8 cellular contexts compared by ENCODE assay signal in genomic region chr16:11667824-11668589, GRCh38. TPM values are rescaled to one million over a fixed set of nuclear protein-coding genes. Genes with fewer than 3 reads are reported as not detected.
DNase-seq lines count a peak whose midpoint lies in the region; ATAC-seq and TF ChIP-seq lines count a peak whose summit lies in the region.

SNN (plus strand) TSS chr16:11668455; CDS start chr16:11676060, 7,605 bp downstream.

- peak; percentile 41 for DNase-seq in DMS114 treated with DMSO at 0.1 percent for 48 hours (lab: John Stamatoyannopoulos, UW; ENCODE audit: unreplicated experiment)
- peak; percentile 13 to 36 for DNase-seq in Kasumi-1 (lab: John Stamatoyannopoulos, UW)
- DNase-seq in activated naive CD4-positive, alpha-beta T cell treated with anti-CD3 and anti-CD28 coated beads, Interleukin-2, amount 50 U/mL, for 16 hours = peak; percentile 89
- DNase-seq in glomerular endothelial cell (ENCODE audit: extremely low read depth, low read depth, low spot score) = no peak
- DNase-seq in omental fat pad (ENCODE audit: low spot score) = no peak
- peak; percentile 85 for DNase-seq in superior temporal gyrus (ENCODE audit: extremely low spot score)

- TF ChIP-seq CTCF in omental fat pad (IDR thresholded peaks at IDR 0.05) = no peak

- peak; percentile 50 for ATAC-seq in GM21619 (IDR thresholded peaks at IDR 0.05; ENCODE audit: unreplicated experiment)
- peak; percentile 95 for ATAC-seq in SK-N-SH treated with all-trans-retinoic acid at 6 μM for 48 hours
- peak; percentile 92 for ATAC-seq in omental fat pad (ENCODE audit: low FRiP score)

TF ChIP-seq in SK-N-SH treated with all-trans-retinoic acid at 6 μM for 48 hours, 23 proteins besides CTCF, POLR2A, EP300 and RAD21:
- no peak for TF ChIP-seq RARB (CRISPR knock-in tag; IDR thresholded peaks at IDR 0.05)
- TF ChIP-seq ZFP30 (CRISPR knock-in tag; IDR thresholded peaks at IDR 0.05) = no peak
- TF ChIP-seq CSDC2 (CRISPR knock-in tag; IDR thresholded peaks at IDR 0.05) = no peak
- TF ChIP-seq BACH2 (CRISPR knock-in tag; IDR thresholded peaks at IDR 0.05; ENCODE audit: borderline replicate concordance) = no peak
- no peak for TF ChIP-seq TCF4 (CRISPR knock-in tag; IDR thresholded peaks at IDR 0.05; ENCODE audit: borderline replicate concordance)
- no peak for TF ChIP-seq ARNTL (CRISPR knock-in tag; IDR thresholded peaks at IDR 0.05; ENCODE audit: borderline replicate concordance, low read depth)
- no peak for TF ChIP-seq ESRRG (CRISPR knock-in tag; IDR thresholded peaks at IDR 0.05)

RNA-seq across cellular contexts. Expression of gene SNN, which starts in this region (rescaled TPM):
- total RNA-seq in glomerular endothelial cell (30.0 and 48.4 TPM in 2 replicates), omental fat pad (10 to 100 TPM; 25.9 to 52.2 (median 41.9) TPM)

Comparison
In these comparisons a context has a peak if more than half of its experiments do, and no peak if none do; other contexts are left out.
1. DNase-seq: peak in DMS114 treated with DMSO at 0.1 percent for 48 hours (single experiment), Kasumi-1 (2 of 2), activated naive CD4-positive, alpha-beta T cell treated with anti-CD3 and anti-CD28 coated beads, Interleukin-2, amount 50 U/mL, for 16 hours (single experiment) and superior temporal gyrus (single experiment); none in glomerular endothelial cell (single experiment) and omental fat pad (single experiment).
2. Peak in every context shown above with its lines, with median percentiles within 50 percentile points of each other: ATAC-seq.